In the genomic region with DNA sequence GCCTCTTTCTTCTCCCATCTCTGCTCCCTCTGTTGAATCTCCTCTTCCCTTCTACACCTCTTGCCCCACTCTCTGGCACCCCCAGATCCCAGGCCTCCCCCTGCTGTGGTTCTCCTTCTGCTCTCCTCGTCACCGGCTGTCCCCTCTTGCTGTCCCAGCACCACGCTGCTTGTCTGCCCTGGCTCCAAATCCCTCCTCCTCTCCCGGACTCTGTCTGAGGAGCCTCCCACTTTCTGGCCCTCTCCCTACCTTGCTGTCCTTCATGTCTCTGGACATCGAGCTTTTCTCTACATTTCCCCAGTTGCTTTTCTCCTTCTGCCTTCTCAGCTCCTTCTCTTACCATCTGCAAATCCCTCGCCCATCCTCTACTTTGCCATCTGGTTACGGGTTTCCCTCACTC, we compare ENCODE assay signal across 6 cellular contexts. TPM values are rescaled to one million over a fixed set of nuclear protein-coding genes. Genes with fewer than 3 reads are reported as not detected.
DNase-seq lines count a peak whose midpoint lies in the region; TF ChIP-seq lines count a peak whose summit lies in the region.

No MANE protein-coding gene starts in this region.

- TF ChIP-seq POLR2A in ovary (IDR thresholded peaks at IDR 0.05) = no peak

- TF ChIP-seq CTCF in ovary (IDR thresholded peaks at IDR 0.05) = no peak

- H3K36me3 ChIP-seq in HUES48 (ENCODE audit: control insufficient read depth, insufficient read depth, low read length) (peaks cover 10% of the 10 kb centered on the region; the same call in 1 of the 2 replicates), ovary (no peaks in the 10 kb centered on the region)

- H3K27me3 ChIP-seq in HUES48 (ENCODE audit: control insufficient read depth, insufficient read depth, low read length) (no peaks in the 10 kb centered on the region), ovary (no peaks in the 10 kb centered on the region)

- intact Hi-C loops in ovary (cut with DNase I) = no loop called here

- no peak for TF ChIP-seq EP300 in ovary (IDR thresholded peaks at IDR 0.05)

- H3K9me3 ChIP-seq in HUES48 (ENCODE audit: control insufficient read depth, insufficient read depth, low read length) = 0 out of 2 replicates have a peak, but pooled peaks cover 4% of the 10 kb centered on the region
- H3K9me3 ChIP-seq in ovary = no peaks in the 10 kb centered on the region

- DNase-seq in cerebellum (ENCODE audit: low spot score) (peak; percentile 58), ovary (peak in 2 of 5 donors; percentile 19 to 23), NCI-H1436 treated with DMSO at 0.1 percent for 48 hours (lab: John Stamatoyannopoulos, UW) (no peak), DMS53 (lab: John Stamatoyannopoulos, UW) (no peak)
- DNase-seq in activated CD4-positive, alpha-beta T cell treated with anti-CD3 and anti-CD28 coated beads for 48 hours = no peak

- 11 to 17% (median 17%) methylated on average over 7 of the region's 7 CpGs for WGBS in ovary, 3 donors

- H3K9ac ChIP-seq in HUES48 (ENCODE audit: low read depth, low read length) = no peak overlapping the region

- H3K27ac ChIP-seq in HUES48 (ENCODE audit: low read depth, low read length) (no peak overlapping the region), ovary (no peak overlapping the region)

- no peaks in the 10 kb centered on the region for H3K4me1 ChIP-seq in HUES48 (ENCODE audit: control insufficient read depth, insufficient read depth, low read length)
- H3K4me1 ChIP-seq in ovary (ENCODE audit: insufficient read depth) = no peaks in the 10 kb centered on the region

- peak overlapping the region; percentile 91 for H3K4me3 ChIP-seq in HUES48 (ENCODE audit: low read depth, low read length)
- peak overlapping the region; percentile 45 for H3K4me3 ChIP-seq in ovary

RNA-seq across cellular contexts. Expression of a gene that starts 1.3 kb away (rescaled TPM):
- 22.7 TPM for total RNA-seq in cerebellum
- 10 to 100 TPM; 10.6 to 20.5 (median 15.6) TPM for total RNA-seq in ovary
- 1 to 10 TPM; 4.4 to 9.5 TPM for polyA plus RNA-seq in ovary

RNA-seq across cellular contexts. Expression of a gene that starts 24.9 kb away (rescaled TPM):
- total RNA-seq in cerebellum (13.0 TPM), ovary (10 to 100 TPM in 6 of 7 donors, 1 to 10 TPM in 1; 7.0 to 18.6 (median 12.4) TPM)
- polyA plus RNA-seq in ovary = 10 to 100 TPM in 1 of 2 donors, 1 to 10 TPM in 1; 9.1 to 12.0 TPM

RNA-seq across cellular contexts. Expression of a gene that starts 35.6 kb away (rescaled TPM):
- total RNA-seq in cerebellum (7.2 TPM), ovary (10 to 100 TPM in 3 of 7 donors, 1 to 10 TPM in 4; 3.9 to 13.0 (median 8.8) TPM)
- polyA plus RNA-seq in ovary = 10 to 100 TPM in 1 of 2 donors, 1 to 10 TPM in 1; 9.2 to 10.2 TPM

RNA-seq across cellular contexts. Expression of a gene that starts 54.4 kb away (rescaled TPM):
- 41.1 TPM for total RNA-seq in cerebellum
- total RNA-seq in ovary = 10 to 100 TPM; 34.3 to 53.2 (median 37.6) TPM
- 10 to 100 TPM; 21.7 to 21.9 TPM for polyA plus RNA-seq in ovary
